In genomic region chr14:67722293-67722692, GRCh38 we compare ENCODE assay signal across 1 cellular context.
A peak's percentile ranks its signal among the peaks of the same experiment; 100 is the strongest.
TF ChIP-seq lines count a peak whose summit lies in the region.

No MANE protein-coding gene starts in this region.

TF ChIP-seq in GM12878, 131 proteins besides CTCF, POLR2A, EP300 and RAD21 (continued from another document):
- TF ChIP-seq, protein P1, sequence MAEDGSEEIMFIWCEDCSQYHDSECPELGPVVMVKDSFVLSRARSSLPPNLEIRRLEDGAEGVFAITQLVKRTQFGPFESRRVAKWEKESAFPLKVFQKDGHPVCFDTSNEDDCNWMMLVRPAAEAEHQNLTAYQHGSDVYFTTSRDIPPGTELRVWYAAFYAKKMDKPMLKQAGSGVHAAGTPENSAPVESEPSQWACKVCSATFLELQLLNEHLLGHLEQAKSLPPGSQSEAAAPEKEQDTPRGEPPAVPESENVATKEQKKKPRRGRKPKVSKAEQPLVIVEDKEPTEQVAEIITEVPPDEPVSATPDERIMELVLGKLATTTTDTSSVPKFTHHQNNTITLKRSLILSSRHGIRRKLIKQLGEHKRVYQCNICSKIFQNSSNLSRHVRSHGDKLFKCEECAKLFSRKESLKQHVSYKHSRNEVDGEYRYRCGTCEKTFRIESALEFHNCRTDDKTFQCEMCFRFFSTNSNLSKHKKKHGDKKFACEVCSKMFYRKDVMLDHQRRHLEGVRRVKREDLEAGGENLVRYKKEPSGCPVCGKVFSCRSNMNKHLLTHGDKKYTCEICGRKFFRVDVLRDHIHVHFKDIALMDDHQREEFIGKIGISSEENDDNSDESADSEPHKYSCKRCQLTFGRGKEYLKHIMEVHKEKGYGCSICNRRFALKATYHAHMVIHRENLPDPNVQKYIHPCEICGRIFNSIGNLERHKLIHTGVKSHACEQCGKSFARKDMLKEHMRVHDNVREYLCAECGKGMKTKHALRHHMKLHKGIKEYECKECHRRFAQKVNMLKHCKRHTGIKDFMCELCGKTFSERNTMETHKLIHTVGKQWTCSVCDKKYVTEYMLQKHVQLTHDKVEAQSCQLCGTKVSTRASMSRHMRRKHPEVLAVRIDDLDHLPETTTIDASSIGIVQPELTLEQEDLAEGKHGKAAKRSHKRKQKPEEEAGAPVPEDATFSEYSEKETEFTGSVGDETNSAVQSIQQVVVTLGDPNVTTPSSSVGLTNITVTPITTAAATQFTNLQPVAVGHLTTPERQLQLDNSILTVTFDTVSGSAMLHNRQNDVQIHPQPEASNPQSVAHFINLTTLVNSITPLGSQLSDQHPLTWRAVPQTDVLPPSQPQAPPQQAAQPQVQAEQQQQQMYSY (CRISPR knock-in tag; IDR thresholded peaks at IDR 0.05) = no peak
- no peak for TF ChIP-seq RFX5 (IDR thresholded peaks at IDR 0.05; ENCODE audit: low read depth, low read length)
- no peak for TF ChIP-seq CREM (IDR thresholded peaks at IDR 0.05; ENCODE audit: low read depth)
- TF ChIP-seq RAD51 (IDR thresholded peaks at IDR 0.05) = no peak
- no peak for TF ChIP-seq NRF1 (conservative IDR thresholded peaks at IDR 0.05; ENCODE audit: low read depth, low read length)
- no peak for TF ChIP-seq MTA2 (IDR thresholded peaks at IDR 0.05; ENCODE audit: low read depth)
- no peak for TF ChIP-seq ZNF384 (IDR thresholded peaks at IDR 0.05; ENCODE audit: borderline replicate concordance, low read depth, low read length)
- TF ChIP-seq SIX5 (IDR thresholded peaks at IDR 0.05; ENCODE audit: low read depth, low read length, severe bottlenecking) = peak; percentile 43
